In genomic region chr3:125123455-125123854, GRCh38 we compare ENCODE assay signal across 18 cellular contexts.
A peak's percentile ranks its signal among the peaks of the same experiment; 100 is the strongest.
DNase-seq lines count a peak whose midpoint lies in the region; ATAC-seq, FAIRE-seq and TF ChIP-seq lines count a peak whose summit lies in the region.
"Had no signal": no experiment of that assay in that cellular context is flagged by ENCODE, and none has a peak within 500 bp of the region (broad histone marks: within the 10 kb centered on the region; RNA-seq: fewer than 3 reads in every experiment).

No MANE protein-coding gene starts in this region.

- no peak for FAIRE-seq in GM12892 (lab: Jason Lieb, UNC)

- H3K27ac Mint-ChIP-seq in nephron, result peak overlapping the region; percentile 45 to 73 (median 72)
- H3K27ac Mint-ChIP-seq in GM23338, result no peak overlapping the region; the same call in 1 of the 2 replicates
- H3K27ac Mint-ChIP-seq: activated CD4-positive, alpha-beta T cell treated with anti-CD3 and anti-CD28 coated beads for 36 hours had no signal

- H2AFZ ChIP-seq in ACC112 (ENCODE audit: low read length, unreplicated experiment) (no peak overlapping the region), GM23248 (peak overlapping the region; percentile 22), GM23338 (no peak overlapping the region)

- DNase-seq in GM23248 (peak; percentile 65), amniotic epithelial cell (ENCODE audit: low read depth) (peak; percentile 79), GM23338 (ENCODE audit: low spot score) (no peak), GM12892 (ENCODE audit: insufficient read length) (no peak)
- DNase-seq: activated CD4-positive, alpha-beta T cell treated with anti-CD3 and anti-CD28 coated beads for 36 hours; NCI-H1930; NCI-H446 treated with DMSO at 0.1 percent for 48 hours; NK-92 treated with Interleukin-12 subunit alpha and Interleukin-12 subunit beta, amount 100 ng/mL, for 24 hours; nucleus accumbens; retina; RPMI8226 had no signal

- no peak for TF ChIP-seq CTCF in nephron (IDR thresholded peaks at IDR 0.05; ENCODE audit: unreplicated experiment in 3 of 3)
- TF ChIP-seq CTCF in GM23338 (conservative IDR thresholded peaks at IDR 0.05; ENCODE audit: low read depth in 2 of 2), result no peak

- no peaks in the 10 kb centered on the region for H3K36me3 Mint-ChIP-seq in nephron (ENCODE audit: low read depth)
- no peaks in the 10 kb centered on the region for H3K36me3 Mint-ChIP-seq in GM23338 (ENCODE audit: low read depth)

- H3K4me2 ChIP-seq in GM23248 (ENCODE audit: unreplicated experiment), result no peak overlapping the region
- no peak overlapping the region for H3K4me2 ChIP-seq in GM23338

- 63 to 67% methylated on average over 7 of the region's 7 CpGs for WGBS in GM23248 (ENCODE audit: low coverage in 1 of 2, low lambda C conversion rate in 2 of 2, missing lambda C conversion rate in 2 of 2), 2 experiments

- H3K4me1 ChIP-seq in ACC112 (ENCODE audit: control insufficient read depth, insufficient read depth, low read length, unreplicated experiment) (peaks cover 59% of the 10 kb centered on the region), GM23248 (ENCODE audit: insufficient read depth) (peaks cover 43% of the 10 kb centered on the region), GM23338 (ENCODE audit: insufficient read depth) (peaks cover 37% of the 10 kb centered on the region)

- TF ChIP-seq POLR2A in GM12892 (IDR thresholded peaks at IDR 0.05; ENCODE audit: low read depth, low read length), result no peak

- H3K27ac ChIP-seq in ACC112 (ENCODE audit: low read depth, low read length) (peak overlapping the region; percentile 83), GM23248 (peak overlapping the region; percentile 95), GM23338 (ENCODE audit: low read depth) (no peak overlapping the region)
- H3K27ac ChIP-seq: gastroesophageal sphincter, thoracic aorta had no signal

- H3K27me3 ChIP-seq in ACC112 (ENCODE audit: insufficient read depth, low read length) (no peaks in the 10 kb centered on the region), GM23248 (replicated peaks; ENCODE audit: insufficient read depth) (no peaks in the 10 kb centered on the region), GM23338 (ENCODE audit: insufficient read depth) (no peaks in the 10 kb centered on the region)
- H3K27me3 ChIP-seq: gastroesophageal sphincter had no signal

- H4K20me1 ChIP-seq in GM23248 (ENCODE audit: insufficient read depth), result no peaks in the 10 kb centered on the region
- no peaks in the 10 kb centered on the region for H4K20me1 ChIP-seq in GM23338 (replicated peaks; ENCODE audit: insufficient read depth)

- in situ Hi-C loops in GM23248 (cut with MboI), result no loop called here

- ATAC-seq in GM18519 (IDR thresholded peaks at IDR 0.05; ENCODE audit: low FRiP score, unreplicated experiment) (no peak), GM23338 (no peak), HG02852 (IDR thresholded peaks at IDR 0.05; ENCODE audit: unreplicated experiment) (no peak)
- ATAC-seq: activated CD4-positive, alpha-beta T cell treated with anti-CD3 and anti-CD28 coated beads for 36 hours; gastroesophageal sphincter had no signal

- H3K9me2 ChIP-seq in GM23248 (ENCODE audit: insufficient read depth) (no peaks in the 10 kb centered on the region), GM23338 (ENCODE audit: insufficient read depth) (no peaks in the 10 kb centered on the region)

- H3K27me3 Mint-ChIP-seq in nephron (ENCODE audit: low read depth) (peaks cover 7% of the 10 kb centered on the region), GM23338 (ENCODE audit: insufficient read depth, low read depth, poor library complexity) (peaks cover 6% of the 10 kb centered on the region)

- no peak overlapping the region for H3K4me3 ChIP-seq in ACC112 (ENCODE audit: low read depth, low read length)
- H3K4me3 ChIP-seq in GM23248, result no peak overlapping the region
- no peak overlapping the region for H3K4me3 ChIP-seq in GM23338
- H3K4me3 ChIP-seq: gastroesophageal sphincter, thoracic aorta had no signal

- no peaks in the 10 kb centered on the region for H3K9me3 ChIP-seq in GM23248 (ENCODE audit: low read depth)
- H3K9me3 ChIP-seq: gastroesophageal sphincter, thoracic aorta had no signal

- H3K79me2 ChIP-seq in ACC112 (ENCODE audit: control insufficient read depth, insufficient read depth, low read length, unreplicated experiment), result no peaks in the 10 kb centered on the region
- no peaks in the 10 kb centered on the region for H3K79me2 ChIP-seq in GM23248 (ENCODE audit: insufficient read depth)
- H3K79me2 ChIP-seq in GM23338 (replicated peaks; ENCODE audit: insufficient read depth), result no peaks in the 10 kb centered on the region

- no peaks in the 10 kb centered on the region for H3K36me3 ChIP-seq in ACC112 (ENCODE audit: insufficient read depth, low read length)
- H3K36me3 ChIP-seq in GM23248 (ENCODE audit: low read depth), result no peaks in the 10 kb centered on the region
- no peaks in the 10 kb centered on the region for H3K36me3 ChIP-seq in GM23338 (ENCODE audit: insufficient read depth)
- H3K36me3 ChIP-seq: gastroesophageal sphincter, thoracic aorta had no signal

- peak overlapping the region; percentile 67 for H3K9ac ChIP-seq in GM23248

- no peak overlapping the region for H3K4me3 Mint-ChIP-seq in nephron
- H3K4me3 Mint-ChIP-seq in GM23338, result no peak overlapping the region
- H3K4me3 Mint-ChIP-seq: activated CD4-positive, alpha-beta T cell treated with anti-CD3 and anti-CD28 coated beads for 36 hours; IgD-negative memory B cell had no signal

- H3F3A ChIP-seq in GM23248 (ENCODE audit: insufficient read depth), result peaks cover 37% of the 10 kb centered on the region
- H3F3A ChIP-seq in GM23338 (replicated peaks; ENCODE audit: low read depth), result peaks cover 2% of the 10 kb centered on the region; the same call in 1 of the 2 replicates

- H3K4me1 Mint-ChIP-seq in nephron, result peaks cover 51% of the 10 kb centered on the region
- H3K4me1 Mint-ChIP-seq in GM23338, result peaks cover 45% of the 10 kb centered on the region

- no peaks in the 10 kb centered on the region for H3K9me3 Mint-ChIP-seq in nephron
- no peaks in the 10 kb centered on the region for H3K9me3 Mint-ChIP-seq in GM23338

TF ChIP-seq in GM23338, 12 proteins besides CTCF, POLR2A, EP300 and RAD21:
- no peak for TF ChIP-seq ZNF462 (CRISPR knock-in tag; IDR thresholded peaks at IDR 0.05)
TF ChIP-seq in GM23338: peak in this region for 0.

Comparison
In these comparisons a context has a peak if more than half of its experiments do, and no peak if none do; other contexts are left out.
1. DNase-seq: peak in GM23248 (single experiment) and amniotic epithelial cell (single experiment); none in GM23338 (single experiment) and GM12892 (single experiment).